ENCODE assay signal across 8 cellular contexts in the genomic region with DNA sequence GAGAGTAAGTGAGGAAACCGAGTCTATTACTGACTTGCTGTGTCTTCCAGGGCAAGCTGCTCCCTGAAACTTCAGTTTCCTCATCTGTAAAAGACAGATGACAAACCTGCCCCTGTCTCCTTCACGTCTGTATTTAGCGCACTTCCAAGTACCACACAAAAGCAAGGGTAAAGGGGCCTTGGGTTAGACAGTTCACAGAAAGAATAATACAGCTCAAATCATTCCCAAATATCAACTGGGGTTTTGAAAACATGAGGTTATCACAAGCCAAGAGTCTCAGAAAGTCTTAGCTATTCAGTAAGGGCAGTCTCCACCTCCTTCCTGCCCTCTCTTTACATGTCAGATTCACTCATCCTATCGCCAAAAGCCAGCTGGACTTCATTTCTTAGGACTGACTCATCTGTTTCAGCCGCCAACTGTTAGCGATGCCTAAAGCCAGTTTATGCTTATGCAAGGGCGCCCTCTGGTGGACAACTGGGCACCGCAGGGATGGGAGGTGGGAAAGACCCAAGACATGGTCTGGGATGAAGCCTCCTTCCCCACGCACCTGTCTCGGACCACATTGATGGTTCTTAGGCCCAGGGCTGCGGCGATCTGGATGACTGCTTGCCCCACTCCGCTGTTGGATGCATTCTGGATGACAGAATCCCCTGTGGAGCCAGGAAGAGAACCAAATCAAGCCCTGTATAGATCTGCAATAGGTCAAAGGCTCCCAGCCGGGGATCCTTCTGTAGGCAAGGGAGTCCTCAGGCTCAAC.
DNase-seq lines count a peak whose midpoint lies in the region; ATAC-seq and TF ChIP-seq lines count a peak whose summit lies in the region.

No MANE protein-coding gene starts in this region.

- no peaks in the 10 kb centered on the region for H3K27me3 ChIP-seq in GM06990 (replicated peaks; ENCODE audit: control insufficient read depth, insufficient read depth, low read length)

- ATAC-seq in HG03354 (IDR thresholded peaks at IDR 0.05; ENCODE audit: poor library complexity, severe bottlenecking, unreplicated experiment) = peak; percentile 74
- peak; percentile 93 to 98 for ATAC-seq in activated CD4-positive, CD25-positive, alpha-beta regulatory T cell treated with anti-CD3 and anti-CD28 coated beads, Interleukin-2, amount 50 U/mL, for 24 hours
- no peak for ATAC-seq in GM18858 (IDR thresholded peaks at IDR 0.05; ENCODE audit: unreplicated experiment)

- peak; percentile 66 for DNase-seq in GM06990 (ENCODE audit: extremely low read depth, insufficient read length)
- DNase-seq in NCI-H446 (lab: John Stamatoyannopoulos, UW) = peak; percentile 97 to 98
- peak; percentile 96 for DNase-seq in cerebellar cortex (ENCODE audit: low spot score)
- peak; percentile 96 for DNase-seq in kidney glomerular epithelial cell (lab: John Stamatoyannopoulos, UW)
- peak; percentile 94 for DNase-seq in stimulated activated CD4-positive, alpha-beta T cell treated with anti-CD3 and anti-CD28 coated beads, Interleukin-15, amount 100 ng/mL, for 24 hours

- no peak overlapping the region for H3K4me3 ChIP-seq in GM06990 (replicated peaks; ENCODE audit: low read depth, low read length)

- TF ChIP-seq CTCF in GM06990 (IDR thresholded peaks at IDR 0.05; ENCODE audit: insufficient read depth, low read length, poor library complexity, severe bottlenecking) = peak; percentile 97

- H3K36me3 ChIP-seq in GM06990 (ENCODE audit: control insufficient read depth, insufficient read depth, low read length) = peaks cover 16% of the 10 kb centered on the region
